Comparison of ENCODE assay signal across 10 cellular contexts in the genomic region with DNA sequence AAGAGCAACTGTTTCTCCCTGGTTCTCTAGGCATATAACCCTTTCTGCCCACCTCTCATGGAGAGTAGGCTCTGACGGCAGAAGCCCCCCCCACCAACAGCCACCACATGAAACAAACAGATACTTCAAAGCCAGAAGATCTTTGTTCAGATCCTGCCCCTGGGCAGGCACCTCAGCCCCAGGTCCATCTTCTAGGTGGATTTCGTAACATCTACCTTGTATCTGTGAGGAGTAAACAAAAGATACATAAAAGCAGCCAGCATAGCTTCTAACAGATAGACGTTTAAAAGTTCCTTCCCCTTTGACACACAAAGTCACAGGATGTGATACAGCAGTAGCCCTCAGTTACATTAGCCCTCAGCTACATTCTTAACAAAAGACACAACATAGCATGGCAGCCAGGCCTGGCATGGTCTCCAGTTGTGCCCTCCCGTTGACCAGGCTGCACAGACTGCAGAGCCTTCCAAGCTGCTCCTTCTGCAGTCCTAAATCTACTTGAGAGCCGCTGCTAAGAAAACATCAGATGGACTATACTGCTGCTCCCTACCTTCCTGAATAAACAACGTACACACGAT. TPM values are rescaled to one million over a fixed set of nuclear protein-coding genes. Genes with fewer than 3 reads are reported as not detected.
A peak's percentile ranks its signal among the peaks of the same experiment; 100 is the strongest.
DNase-seq lines count a peak whose midpoint lies in the region; ATAC-seq, FAIRE-seq and TF ChIP-seq lines count a peak whose summit lies in the region.
"Had no signal": no experiment of that assay in that cellular context is flagged by ENCODE, and none has a peak within 500 bp of the region (broad histone marks: within the 10 kb centered on the region; RNA-seq: fewer than 3 reads in every experiment).

No MANE protein-coding gene starts in this region.

- H2BK5ac ChIP-seq in H1 (ENCODE audit: low read depth, low read length) = peak overlapping the region; percentile 54; the same call in 1 of the 2 replicates

- no peak overlapping the region for H3K56ac ChIP-seq in H1 (replicated peaks; ENCODE audit: insufficient read length, low read depth, low read length)

- CTCF ChIA-PET in OCI-LY7 (lab: Charles Lee; ENCODE audit: unreplicated experiment) = interaction anchor here (1.2 kb wide), 1 partner anchor 8 kb away, joined by 3 read pairs; no protein-coding TSS in a partner anchor
- CTCF ChIA-PET in H1 (lab: Charles Lee; ENCODE audit: partially characterized antibody) = interaction anchor here (0.6 to 2.0 kb wide), 7 partner anchors 8 to 740 kb away, joined by 3 to 6 read pairs (median 4); no protein-coding TSS in a partner anchor

- BruUV-seq in OCI-LY7 (replicated peaks; lab: Mats Ljungman, UMichigan) = no TSS peak

- H3K4me3 Mint-ChIP-seq in neural crest cell = no peak overlapping the region

- H3K36me3 ChIP-seq in OCI-LY7 (ENCODE audit: insufficient read depth, low read length) (peaks cover 37% of the 10 kb centered on the region), H1 (ENCODE audit: control insufficient read depth in 2 of 4, insufficient read depth in 4 of 4, low read length in 3 of 4) (peaks cover 0 to 6% (median 4%) of the 10 kb centered on the region in 4 experiments; a peak in 3 of 8 replicates)
- H3K36me3 ChIP-seq: pancreas had no signal

- peak overlapping the region; percentile 46 for H3K27ac Mint-ChIP-seq in neural crest cell (ENCODE audit: unreplicated experiment)

- no peak overlapping the region for H4K5ac ChIP-seq in H1 (ENCODE audit: insufficient read length, low read depth, low read length)

- no peak overlapping the region for H2BK20ac ChIP-seq in H1 (ENCODE audit: low read length)

- TF ChIP-seq CTCF in C4-2B (conservative IDR thresholded peaks at IDR 0.05) (no peak), OCI-LY7 (conservative IDR thresholded peaks at IDR 0.05; ENCODE audit: low read length) (no peak), H1 (IDR thresholded peaks at IDR 0.05; ENCODE audit: control extremely low read depth in 1 of 3, insufficient read depth in 1 of 3, low read depth in 1 of 3, low read length in 3 of 3) (no peak), neural crest cell (conservative IDR thresholded peaks at IDR 0.05) (no peak)

- no peak overlapping the region for H3K9ac ChIP-seq in H1 (replicated peaks in 1 of 4; ENCODE audit: extremely low read depth in 1 of 4, low read depth in 3 of 4, low read length in 3 of 4)

- no peak for ATAC-seq in GM18502 (IDR thresholded peaks at IDR 0.05; ENCODE audit: poor library complexity, unreplicated experiment)

- H4K8ac ChIP-seq in H1 (ENCODE audit: extremely low read depth, insufficient read depth, low read length) = no peak overlapping the region

- no peak for TF ChIP-seq RAD21 in H1 (IDR thresholded peaks at IDR 0.05 in 1 of 2, conservative IDR thresholded peaks at IDR 0.05 in 1 of 2; ENCODE audit: low read depth in 2 of 2, low read length in 2 of 2)

- H3K18ac ChIP-seq in H1 (ENCODE audit: extremely low read depth, low read length) = no peak overlapping the region

- H3K4ac ChIP-seq in H1 (replicated peaks; ENCODE audit: insufficient read length, low read depth, low read length) = no peak overlapping the region

- H3K23me2 ChIP-seq in H1 (ENCODE audit: low read depth, low read length) = no peaks in the 10 kb centered on the region

- peak overlapping the region; percentile 46; the same call in 1 of the 2 replicates for H2BK12ac ChIP-seq in H1 (ENCODE audit: low read depth, low read length)

- no peak overlapping the region for H3K23ac ChIP-seq in H1 (ENCODE audit: insufficient read length)

- no peak for DNase-seq in OCI-LY7 (ENCODE audit: low spot score)
- no peak for DNase-seq in H1 (ENCODE audit: low read depth in 1 of 2, low spot score in 2 of 2)
- no peak for DNase-seq in neural crest cell (ENCODE audit: low read depth, low spot score)
- DNase-seq in stimulated activated CD4-positive, alpha-beta T cell treated with anti-CD3 and anti-CD28 coated beads, Interleukin-2, amount 100 ng/mL, for 24 hours = no peak
- DNase-seq in 8988T = no peak
- DNase-seq in medulla oblongata (ENCODE audit: extremely low spot score) = no peak
- DNase-seq: GDM1 had no signal

- H3K9me3 ChIP-seq in OCI-LY7 (ENCODE audit: low read length) = no peaks in the 10 kb centered on the region
- H3K9me3 ChIP-seq in H1 (ENCODE audit: insufficient read depth in 2 of 2, low read depth in 1 of 2, low read length in 1 of 2) = no peaks in the 10 kb centered on the region
- H3K9me3 ChIP-seq: pancreas had no signal

- peak overlapping the region; percentile 72; the same call in 1 of the 2 replicates for H2AK5ac ChIP-seq in H1 (ENCODE audit: low read depth, low read length)

- H4K91ac ChIP-seq in H1 (replicated peaks; ENCODE audit: insufficient read length, low read length) = no peak overlapping the region

- no peak overlapping the region for H3K14ac ChIP-seq in H1 (ENCODE audit: insufficient read length)

- no peak overlapping the region for H2BK120ac ChIP-seq in H1 (replicated peaks; ENCODE audit: low read depth, low read length)

- no peak for TF ChIP-seq EP300 in H1 (IDR thresholded peaks at IDR 0.05; ENCODE audit: borderline replicate concordance in 1 of 2, low read depth in 2 of 2, low read length in 2 of 2)

- H3K36me3 Mint-ChIP-seq in neural crest cell (ENCODE audit: low read depth) = peaks cover 3% of the 10 kb centered on the region

- peak overlapping the region; percentile 56 for H3K27ac ChIP-seq in C4-2B
- peak overlapping the region; percentile 60 for H3K27ac ChIP-seq in OCI-LY7 (ENCODE audit: low read depth, low read length, poor library complexity, severe bottlenecking)
- no peak overlapping the region for H3K27ac ChIP-seq in H1 (ENCODE audit: low read depth, low read length)
- H3K27ac ChIP-seq: pancreas had no signal

- no peaks in the 10 kb centered on the region for H3K9me2 ChIP-seq in OCI-LY7 (ENCODE audit: insufficient read depth, low read length)

- H3K4me2 ChIP-seq in OCI-LY7 (ENCODE audit: low read length) = peak overlapping the region; percentile 46
- H3K4me2 ChIP-seq in H1 (ENCODE audit: insufficient read depth in 1 of 2, low read depth in 2 of 2, low read length in 2 of 2) = no peak overlapping the region; a peak in 1 of 4 replicates

- intact Hi-C loops in OCI-LY7 (cut with micrococcal nuclease; ENCODE audit: unreplicated experiment) = no loop called here

- no peak for FAIRE-seq in H1 (lab: Jason Lieb, UNC)
- FAIRE-seq: pancreas had no signal

- H2AFZ ChIP-seq in OCI-LY7 (ENCODE audit: low read length) (no peak overlapping the region), H1 (ENCODE audit: low read length) (no peak overlapping the region)

- H3K4me1 Mint-ChIP-seq in neural crest cell = peaks cover 56% of the 10 kb centered on the region

- POLR2A ChIA-PET in OCI-LY7 (lab: Charles Lee) = interaction anchor here (0.6 to 4.0 kb wide), 2 partner anchors 8 to 52 kb away, joined by 4 to 17 read pairs; no protein-coding TSS in a partner anchor
- POLR2A ChIA-PET in H1 (lab: Charles Lee; ENCODE audit: partially characterized antibody) = interaction anchor here (0.9 to 3.2 kb wide), 6 partner anchors 12 to 121 kb away, joined by 3 to 16 read pairs (median 4); a partner anchor contains a TSS

- H3K9me3 Mint-ChIP-seq in neural crest cell = no peaks in the 10 kb centered on the region

- H3K4me1 ChIP-seq in OCI-LY7 (ENCODE audit: insufficient read depth, low read length, poor library complexity, severe bottlenecking) (peaks cover 87% of the 10 kb centered on the region), H1 (replicated peaks in 1 of 4; ENCODE audit: control insufficient read depth in 3 of 4, insufficient read depth in 4 of 4, low read length in 3 of 4) (peaks cover 5 to 20% (median 15%) of the 10 kb centered on the region in 4 experiments)

- peaks cover 42% of the 10 kb centered on the region for H3K79me1 ChIP-seq in H1 (ENCODE audit: low read depth, low read length)

- no peak for TF ChIP-seq POLR2A in H1 (IDR thresholded peaks at IDR 0.05; ENCODE audit: control extremely low read depth in 1 of 2, low read depth in 2 of 2, low read length in 2 of 2)

- H3K27me3 ChIP-seq in H1 (replicated peaks in 1 of 4; ENCODE audit: control insufficient read depth in 3 of 4, extremely low read depth in 1 of 4, insufficient read depth in 3 of 4, low read length in 3 of 4) = no peaks in the 10 kb centered on the region
- H3K27me3 ChIP-seq: pancreas had no signal

- no peak overlapping the region for H2BK15ac ChIP-seq in H1 (ENCODE audit: low read length)

- no peaks in the 10 kb centered on the region for H3K27me3 Mint-ChIP-seq in neural crest cell (ENCODE audit: low read depth)

- H3K4me3 ChIP-seq in OCI-LY7 (ENCODE audit: low read depth, low read length, poor library complexity, severe bottlenecking) (no peak overlapping the region), H1 (ENCODE audit: extremely low read depth in 1 of 4, insufficient read depth in 2 of 4, low read depth in 3 of 4, low read length in 4 of 4) (no peak overlapping the region)
- H3K4me3 ChIP-seq: pancreas had no signal

- 86% methylated on average over 7 of the region's 7 CpGs; no CpG with 5 or more reads in 1 of the 2 experiments for WGBS in H1 (ENCODE audit: extremely low coverage in 1 of 2, insufficient coverage in 1 of 2, insufficient read length in 1 of 2, insufficient replicate concordance in 2 of 2, low coverage in 1 of 2, low lambda C conversion rate in 2 of 2, missing lambda C conversion rate in 1 of 2), 2 experiments

- H3K79me2 ChIP-seq in OCI-LY7 (ENCODE audit: insufficient read depth, low read depth, low read length) = peaks cover 99% of the 10 kb centered on the region
- peaks cover 75 to 98% of the 10 kb centered on the region in 2 experiments for H3K79me2 ChIP-seq in H1 (ENCODE audit: control insufficient read depth in 1 of 2, insufficient read depth in 2 of 2, low read length in 2 of 2)

- H4K20me1 ChIP-seq in OCI-LY7 (ENCODE audit: insufficient read depth, low read length) (peaks cover 71% of the 10 kb centered on the region), H1 (replicated peaks in 1 of 2; ENCODE audit: control insufficient read depth in 1 of 2, insufficient read depth in 2 of 2, low read length in 2 of 2) (peaks cover 47 to 62% of the 10 kb centered on the region in 2 experiments)

TF ChIP-seq in H1, 55 proteins besides CTCF, POLR2A, EP300 and RAD21 (continues in another document):
- TF ChIP-seq TEAD4 (IDR thresholded peaks at IDR 0.05; ENCODE audit: low read depth, low read length) (no peak), NRF1 (IDR thresholded peaks at IDR 0.05; ENCODE audit: low read depth, low read length) (no peak), SAP30 (IDR thresholded peaks at IDR 0.05; ENCODE audit: insufficient read depth, insufficient replicate concordance, low read length) (no peak)

RNA-seq across cellular contexts. Expression of a gene that starts 35.4 kb away (rescaled TPM):
- total RNA-seq in OCI-LY7 (2014; rRNA removed; shearing (Covaris generic)) = 22.6 and 33.6 TPM in 2 replicates
- total RNA-seq in OCI-LY7 (2022) (143 and 157 TPM in 2 replicates), neural crest cell (152 and 158 TPM in 2 replicates)
- 144 and 146 TPM in 2 replicates for total RNA-seq in H1 (2021; fragmentation: NEBNext Ultra II Directional; extraction: Animal tissue kit (Norgen Biotek cat#: 25700))
- polyA plus RNA-seq in H1 (2011; rRNA removed) = 14.1 and 17.6 TPM in 2 replicates
- 9.1 TPM for polyA plus RNA-seq in H1 (2011; cell fraction: cytosol; rRNA removed)
- 44.8 TPM for polyA plus RNA-seq in H1 (2011; cell fraction: nucleus; rRNA removed)
- polyA plus RNA-seq in H1 (2012, experiment 1 of 2) = 76.6 to 103 TPM (median 93.2 TPM) in 4 replicates
- 35.4 TPM for polyA plus RNA-seq in H1 (2012, experiment 2 of 2)
- 77.1 TPM for polyA plus RNA-seq in H1 (2013, experiment 1 of 2)
- 72.4 TPM for polyA plus RNA-seq in H1 (2013, experiment 2 of 2)
- polyA minus RNA-seq in H1 (2011; rRNA and poly(A)+ RNA removed) = 26.9 and 36.3 TPM in 2 replicates
- 44.7 TPM for polyA minus RNA-seq in H1 (2011; cell fraction: cytosol; rRNA and poly(A)+ RNA removed)
- 77.2 TPM for polyA minus RNA-seq in H1 (2011; cell fraction: nucleus; rRNA and poly(A)+ RNA removed)
